Comparison of ENCODE assay signal across 26 cellular contexts in genomic region chr13:20498129-20498528, GRCh38.
"Had no signal": no experiment of that assay in that cellular context is flagged by ENCODE, and none has a peak within 500 bp of the region (broad histone marks: within the 10 kb centered on the region; RNA-seq: fewer than 3 reads in every experiment).

No MANE protein-coding gene starts in this region.

- ATAC-seq: heart left ventricle; mucosa of descending colon; naive thymus-derived CD4-positive, alpha-beta T cell; pancreas; right cardiac atrium; stimulated activated memory B cell treated with anti-CD40 and anti-IgM and Interleukin-4, amounts not matched to agents 10 μg/mL and 1 μg/mL and 100 μg/mL, for 72 hours; stimulated activated naive CD8-positive, alpha-beta T cell treated with anti-CD3 and anti-CD28 coated beads, Interleukin-15, amount 100 ng/mL, for 72 hours had no signal

- H3K27me3 ChIP-seq: heart left ventricle, pancreas, sigmoid colon, tibial nerve, upper lobe of left lung had no signal

- H3K4me1 ChIP-seq: pancreas, prostate gland had no signal

- H3K27ac ChIP-seq: heart left ventricle, left ventricle myocardium inferior, pancreas, prostate gland, sigmoid colon, tibial nerve, upper lobe of left lung had no signal

- H3K4me3 ChIP-seq: heart left ventricle, left ventricle myocardium inferior, mucosa of descending colon, pancreas, prostate gland, sigmoid colon, tibial nerve, upper lobe of left lung had no signal

- FAIRE-seq: islet of Langerhans, pancreas, small intestine had no signal

- DNase-seq: heart left ventricle; hypothalamus; immature natural killer cell; left ventricle myocardium inferior; midbrain; mucosa of descending colon; naive thymus-derived CD4-positive, alpha-beta T cell; nucleus accumbens; pancreas; posterior cingulate gyrus; retina; right cardiac atrium; sigmoid colon; small intestine; stimulated activated CD4-positive, alpha-beta T cell treated with anti-CD3 and anti-CD28 coated beads, Interleukin-1b, Interleukin-23, amount 100 ng/mL, for 48 hours; stimulated activated CD4-positive, alpha-beta T cell treated with anti-CD3 and anti-CD28 coated beads, Interleukin-2, amount 100 ng/mL, for 48 hours; stimulated activated CD4-positive, alpha-beta T cell treated with anti-CD3 and anti-CD28 coated beads, Interleukin-4, amount 100 ng/mL, for 4 hours; stimulated activated CD8-positive, alpha-beta memory T cell treated with anti-CD3 and anti-CD28 coated beads, Interleukin-4, amount 100 ng/mL, for 48 hours; stimulated activated naive CD4-positive, alpha-beta T cell treated with Interleukin-2 at 50 U/mL for 16 hours; stimulated activated naive CD8-positive, alpha-beta T cell treated with anti-CD3 and anti-CD28 coated beads, Interleukin-15, amount 100 ng/mL, for 72 hours; substantia nigra; upper lobe of left lung had no signal

- H3K36me3 ChIP-seq: pancreas, prostate gland, sigmoid colon, upper lobe of left lung had no signal

- H3K9me3 ChIP-seq: mucosa of descending colon, pancreas, prostate gland, sigmoid colon, upper lobe of left lung had no signal
